In the genomic region with DNA sequence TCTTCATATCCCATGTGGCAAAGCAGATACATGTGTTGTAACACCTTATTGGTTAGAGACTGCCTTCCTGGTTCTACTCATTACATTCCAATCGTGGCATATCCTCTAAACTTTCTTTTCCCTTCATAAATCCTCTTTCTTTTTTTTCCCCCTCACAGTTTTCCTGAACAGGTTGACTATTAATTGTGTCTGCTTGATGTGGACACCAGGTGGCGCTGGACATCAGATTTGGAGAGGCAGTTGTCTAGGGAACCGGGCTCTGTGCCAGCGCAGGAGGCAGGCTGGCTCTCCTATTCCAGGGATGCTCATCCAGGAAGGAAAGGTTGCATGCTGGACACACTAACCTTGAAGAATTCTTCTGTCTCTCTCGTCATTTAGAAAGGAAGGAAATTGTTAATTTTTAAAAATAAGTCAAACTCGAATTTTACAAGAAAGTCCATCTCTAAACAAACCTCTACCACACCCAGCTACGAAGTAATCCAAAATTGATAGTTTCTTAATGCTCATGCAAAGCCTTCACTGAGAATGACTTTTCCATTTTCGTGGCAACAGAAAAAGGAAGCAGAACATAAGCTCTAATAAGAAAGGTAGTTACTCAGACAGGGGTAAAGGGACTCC, we compare ENCODE assay signal across 8 cellular contexts.
A peak's percentile ranks its signal among the peaks of the same experiment; 100 is the strongest.
DNase-seq lines count a peak whose midpoint lies in the region; ATAC-seq and TF ChIP-seq lines count a peak whose summit lies in the region.

No MANE protein-coding gene starts in this region.

- TF ChIP-seq CTCF in AG09319 (IDR thresholded peaks at IDR 0.05; ENCODE audit: low read depth, low read length): peak; percentile 80

- ATAC-seq in GM18870 (IDR thresholded peaks at IDR 0.05; ENCODE audit: unreplicated experiment) (peak; percentile 86), HG03135 (IDR thresholded peaks at IDR 0.05; ENCODE audit: unreplicated experiment) (peak; percentile 75)

- peak; percentile 72 for DNase-seq in AG09319 (ENCODE audit: extremely low read depth, low read depth)
- peak; percentile 72 for DNase-seq in NCI-H2196 treated with DMSO at 0.1 percent for 48 hours (lab: John Stamatoyannopoulos, UW; ENCODE audit: unreplicated experiment)
- peak; percentile 69 for DNase-seq in activated CD4-positive, CD25-positive, alpha-beta regulatory T cell treated with anti-CD3 and anti-CD28 coated beads, Interleukin-2, amount 50 U/mL, for 72 hours
- DNase-seq in cerebellar nuclear complex (lab: John Stamatoyannopoulos, UW): peak; percentile 9 to 73
- peak; percentile 87 for DNase-seq in kidney tubule cell (ENCODE audit: low spot score)
- DNase-seq in stimulated activated CD4-positive, alpha-beta T cell treated with anti-CD3 and anti-CD28 coated beads, Interleukin-4, amount 100 ng/mL, for 1 hour: peak; percentile 74

Comparison
In these comparisons a context has a peak if more than half of its experiments do, and no peak if none do; other contexts are left out.
1. Peak in every context shown above with its lines: DNase-seq and ATAC-seq.